ENCODE assay signal across 24 cellular contexts in the genomic region with DNA sequence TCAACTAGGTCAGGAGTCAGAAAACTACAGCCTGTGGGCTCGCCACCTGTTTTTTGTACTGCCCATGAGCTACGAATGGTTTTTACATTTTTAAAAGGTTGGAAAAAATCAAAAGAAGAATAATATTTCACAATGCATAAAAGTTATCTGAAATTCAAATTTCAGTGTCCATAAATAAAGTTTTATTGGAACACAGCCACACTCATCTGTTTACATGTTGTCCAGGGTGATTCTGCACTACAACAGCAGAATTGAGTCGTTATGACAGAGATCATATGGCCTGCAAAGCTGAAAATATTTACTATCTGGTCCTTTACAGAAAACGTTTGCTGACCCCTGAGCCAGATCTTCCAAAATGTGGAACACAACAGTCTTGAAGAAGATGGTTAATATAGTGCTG.
DNase-seq lines count a peak whose midpoint lies in the region; ATAC-seq and TF ChIP-seq lines count a peak whose summit lies in the region.
"Had no signal": no experiment of that assay in that cellular context is flagged by ENCODE, and none has a peak within 500 bp of the region (broad histone marks: within the 10 kb centered on the region; RNA-seq: fewer than 3 reads in every experiment).

No MANE protein-coding gene starts in this region.

- H3K9me3 ChIP-seq in Karpas-422 (ENCODE audit: low read length), result no peaks in the 10 kb centered on the region
- H3K9me3 ChIP-seq: A549; BE2C; BLaER1 treated with 17β-estradiol and CSF1 and Interleukin-3, amounts not matched to agents 10 nM and 100 nM had no signal

- H3K4me3 ChIP-seq in Karpas-422 (ENCODE audit: low read length), result no peak overlapping the region
- H3K4me3 ChIP-seq: A549; BLaER1 treated with 17β-estradiol and CSF1 and Interleukin-3, amounts not matched to agents 10 nM and 100 nM; GM12878; GM23338 had no signal

- ATAC-seq in stimulated activated naive B cell treated with anti-CD40 and anti-IgM and Interleukin-4, amounts not matched to agents 10 μg/mL and 1 μg/mL and 100 μg/mL, for 72 hours (replicated peaks), result no peak
- ATAC-seq: A549, GM12878, GM23338, HCT116 had no signal

- H3K9me3 Mint-ChIP-seq in nephron, result no peaks in the 10 kb centered on the region
- H3K9me3 Mint-ChIP-seq in stimulated activated naive B cell treated with anti-CD40 and anti-IgM and Interleukin-4, amounts not matched to agents 10 μg/mL and 1 μg/mL and 100 μg/mL, for 72 hours, result no peaks in the 10 kb centered on the region
- H3K9me3 Mint-ChIP-seq: CD14-positive monocyte; CD4-positive, alpha-beta T cell; CD8-positive, alpha-beta memory T cell; GM23338; H9; HFFc6 had no signal

- H2AFZ ChIP-seq in Karpas-422 (ENCODE audit: low read length), result no peak overlapping the region
- H2AFZ ChIP-seq: GM23338 had no signal

- TF ChIP-seq CTCF in VCaP (conservative IDR thresholded peaks at IDR 0.05), result no peak
- no peak for TF ChIP-seq CTCF in nephron (IDR thresholded peaks at IDR 0.05; ENCODE audit: unreplicated experiment in 3 of 3)

- no peaks in the 10 kb centered on the region for H3K27me3 ChIP-seq in Karpas-422 (ENCODE audit: low read length)
- H3K27me3 ChIP-seq: BE2C; BLaER1 treated with 17β-estradiol and CSF1 and Interleukin-3, amounts not matched to agents 10 nM and 100 nM had no signal

- no peaks in the 10 kb centered on the region for H3K36me3 Mint-ChIP-seq in nephron (ENCODE audit: low read depth)
- no peaks in the 10 kb centered on the region for H3K36me3 Mint-ChIP-seq in stimulated activated naive B cell treated with anti-CD40 and anti-IgM and Interleukin-4, amounts not matched to agents 10 μg/mL and 1 μg/mL and 100 μg/mL, for 72 hours

- H3K4me3 Mint-ChIP-seq in nephron, result no peak overlapping the region
- no peak overlapping the region for H3K4me3 Mint-ChIP-seq in stimulated activated naive B cell treated with anti-CD40 and anti-IgM and Interleukin-4, amounts not matched to agents 10 μg/mL and 1 μg/mL and 100 μg/mL, for 72 hours
- H3K4me3 Mint-ChIP-seq: CD14-positive monocyte; CD4-positive, alpha-beta T cell; CD8-positive, alpha-beta memory T cell; GM23338; H9; HFFc6 had no signal

- no peaks in the 10 kb centered on the region for H3K9me2 ChIP-seq in Karpas-422 (replicated peaks; ENCODE audit: insufficient read depth, low read length)

- H3K27me3 Mint-ChIP-seq in nephron (ENCODE audit: low read depth), result no peaks in the 10 kb centered on the region
- peaks cover 0 to 3% of the 10 kb centered on the region in 2 donors for H3K27me3 Mint-ChIP-seq in stimulated activated naive B cell treated with anti-CD40 and anti-IgM and Interleukin-4, amounts not matched to agents 10 μg/mL and 1 μg/mL and 100 μg/mL, for 72 hours
- H3K27me3 Mint-ChIP-seq: CD4-positive, alpha-beta T cell had no signal

- H3K27ac Mint-ChIP-seq in nephron, result peak overlapping the region in 2 of 3 experiments; percentile 10 to 67
- H3K27ac Mint-ChIP-seq in stimulated activated naive B cell treated with anti-CD40 and anti-IgM and Interleukin-4, amounts not matched to agents 10 μg/mL and 1 μg/mL and 100 μg/mL, for 72 hours, result no peak overlapping the region
- H3K27ac Mint-ChIP-seq: CD4-positive, alpha-beta T cell; CD8-positive, alpha-beta memory T cell; GM23338; HFFc6 had no signal

- H3K4me2 ChIP-seq in Karpas-422 (ENCODE audit: low read depth, low read length, poor library complexity, severe bottlenecking), result no peak overlapping the region
- H3K4me2 ChIP-seq: A549; BLaER1 treated with 17β-estradiol and CSF1 and Interleukin-3, amounts not matched to agents 10 nM and 100 nM; GM23338 had no signal

- H3K4me1 Mint-ChIP-seq in nephron, result peaks cover 41% of the 10 kb centered on the region
- H3K4me1 Mint-ChIP-seq in stimulated activated naive B cell treated with anti-CD40 and anti-IgM and Interleukin-4, amounts not matched to agents 10 μg/mL and 1 μg/mL and 100 μg/mL, for 72 hours, result peaks cover 0 to 5% of the 10 kb centered on the region in 2 donors
- H3K4me1 Mint-ChIP-seq: CD8-positive, alpha-beta memory T cell had no signal

- H3K79me2 ChIP-seq in Karpas-422 (ENCODE audit: low read length), result no peaks in the 10 kb centered on the region

- no peaks in the 10 kb centered on the region for H3K36me3 ChIP-seq in Karpas-422 (ENCODE audit: insufficient read depth, low read length)
- H3K36me3 ChIP-seq: BE2C; BLaER1 treated with 17β-estradiol and CSF1 and Interleukin-3, amounts not matched to agents 10 nM and 100 nM had no signal

- no peaks in the 10 kb centered on the region for H4K20me1 ChIP-seq in Karpas-422 (ENCODE audit: insufficient read depth, low read depth, low read length)
- H4K20me1 ChIP-seq: BLaER1 treated with 17β-estradiol and CSF1 and Interleukin-3, amounts not matched to agents 10 nM and 100 nM had no signal

- H3K9ac ChIP-seq in Karpas-422 (ENCODE audit: low read length), result no peak overlapping the region
- H3K9ac ChIP-seq: BLaER1 treated with 17β-estradiol and CSF1 and Interleukin-3, amounts not matched to agents 10 nM and 100 nM had no signal

- no peaks in the 10 kb centered on the region for H3K4me1 ChIP-seq in Karpas-422 (ENCODE audit: low read length)
- H3K4me1 ChIP-seq: A549, BE2C had no signal

- no peak overlapping the region for H3K27ac ChIP-seq in Karpas-422 (ENCODE audit: low read length)
- H3K27ac ChIP-seq in VCaP, result peak overlapping the region; percentile 88
- H3K27ac ChIP-seq: A549; BLaER1 treated with 17β-estradiol and CSF1 and Interleukin-3, amounts not matched to agents 10 nM and 100 nM had no signal

- peak; percentile 5 for DNase-seq in Karpas-422
- no peak for DNase-seq in activated effector memory CD4-positive, alpha-beta T cell treated with anti-CD3 and anti-CD28 coated beads, Interleukin-2, amount 50 U/mL, for 16 hours
- DNase-seq in stimulated activated naive B cell treated with anti-CD40 and anti-IgM and Interleukin-4, amounts not matched to agents 10 μg/mL and 1 μg/mL and 100 μg/mL, for 72 hours, result no peak
- no peak for DNase-seq in retina
- DNase-seq: 8988T; ACHN; AML-193; BE2C; CD4-positive, alpha-beta T cell; CD8-positive, alpha-beta memory T cell; DMS 273 treated with DMSO at 0.1 percent for 48 hours; DMS79; EL; GDM1; H9; HFFc6 had no signal
